Comparison of ENCODE assay signal across 8 cellular contexts in genomic region chr7:128361463-128362441, GRCh38. TPM values are rescaled to one million over a fixed set of nuclear protein-coding genes. Genes with fewer than 3 reads are reported as not detected.
DNase-seq lines count a peak whose midpoint lies in the region; ATAC-seq and TF ChIP-seq lines count a peak whose summit lies in the region.

PRRT4 (minus strand) TSS chr7:128361690.

- no peaks in the 10 kb centered on the region for H3K36me3 Mint-ChIP-seq in CD8-positive, alpha-beta T cell

- peak; percentile 71 for ATAC-seq in CD8-positive, alpha-beta T cell
- ATAC-seq in GM18505 (IDR thresholded peaks at IDR 0.05; ENCODE audit: unreplicated experiment), result no peak

- TF ChIP-seq CTCF in CD8-positive, alpha-beta T cell (IDR thresholded peaks at IDR 0.05), result no peak
- no peak for TF ChIP-seq CTCF in HL-60 (IDR thresholded peaks at IDR 0.05; ENCODE audit: insufficient read depth, low read length)
- no peak for TF ChIP-seq CTCF in brain microvascular endothelial cell (IDR thresholded peaks at IDR 0.05; ENCODE audit: low read depth, low read length, missing control alignments)
- no peak for TF ChIP-seq CTCF in spleen (IDR thresholded peaks at IDR 0.05 in 8 of 11, conservative IDR thresholded peaks at IDR 0.05 in 3 of 11)

- H3K4me1 Mint-ChIP-seq in CD8-positive, alpha-beta T cell (ENCODE audit: low read depth), result peaks cover 14% of the 10 kb centered on the region

- no peaks in the 10 kb centered on the region for H3K9me3 Mint-ChIP-seq in CD8-positive, alpha-beta T cell

- TF ChIP-seq POLR2A in spleen (IDR thresholded peaks at IDR 0.05) (no peak), GM18505 (IDR thresholded peaks at IDR 0.05; ENCODE audit: borderline replicate concordance, extremely low read depth, insufficient read depth, insufficient read length) (no peak)

- H3K4me3 ChIP-seq in CD8-positive, alpha-beta T cell (ENCODE audit: low read depth, low read length), result peak within 1 kb of the TSS; percentile 47
- H3K4me3 ChIP-seq in HL-60 (replicated peaks; ENCODE audit: insufficient read depth, low read length) (peak within 1 kb of the TSS; percentile 63), brain microvascular endothelial cell (ENCODE audit: low read depth, low read length) (peak within 1 kb of the TSS; percentile 41), spleen (peak within 1 kb of the TSS; percentile 33 to 79 (median 52))

- H3K4me1 ChIP-seq in CD8-positive, alpha-beta T cell (ENCODE audit: insufficient read depth, low read length), result peaks cover 13% of the 10 kb centered on the region
- H3K4me1 ChIP-seq in spleen, result peaks cover 3 to 51% (median 19%) of the 10 kb centered on the region in 6 donors

- in situ Hi-C loops in brain microvascular endothelial cell (cut with HindIII; ENCODE audit: low pct_ligation_motif_present, low sequenced_read_pairs), result no loop called here

- H3K27ac ChIP-seq in CD8-positive, alpha-beta T cell (ENCODE audit: low read depth, low read length), result no peak within 1 kb of the TSS
- H3K27ac ChIP-seq in HL-60 (replicated peaks), result peak within 1 kb of the TSS; percentile 92
- no peak within 1 kb of the TSS for H3K27ac ChIP-seq in brain microvascular endothelial cell
- H3K27ac ChIP-seq in spleen, result peak within 1 kb of the TSS in 3 of 8 donors; percentile 5 to 59 (median 37)

- 1 to 2% (median 2%) methylated on average over 35 to 84 of the region's 84 CpGs for WGBS in spleen, 5 donors

- peak in 5 of 7 experiments; percentile 14 to 68 (median 43) for DNase-seq in CD8-positive, alpha-beta T cell
- DNase-seq in HL-60 (ENCODE audit: low read depth in 1 of 2, low spot score in 1 of 2), result peak; percentile 85 to 91
- DNase-seq in SW480 (ENCODE audit: low spot score), result peak; percentile 52
- no peak for DNase-seq in brain microvascular endothelial cell
- DNase-seq in iPS-NIHi7 (ENCODE audit: extremely low spot score), result peak; percentile 74
- peak; percentile 87 for DNase-seq in spleen
- no peak for DNase-seq in OCI-M2 (lab: John Stamatoyannopoulos, UW; ENCODE audit: unreplicated experiment)

- CTCF ChIA-PET in CD8-positive, alpha-beta T cell (lab: Charles Lee), result interaction anchor here (1.0 kb wide), 1 partner anchor 9 kb away, joined by 3 read pairs; no protein-coding TSS in a partner anchor

- intact Hi-C loops in CD8-positive, alpha-beta T cell (cut with DNase I, micrococcal nuclease), result loop anchor here in 1 of 2 experiments (2.0 kb wide), 1 partner anchor 19 kb away; the partner anchor contains the start of gene RBM28
- intact Hi-C loops in spleen (cut with DNase I; ENCODE audit: low total_unique reads), result no loop called here

- peaks cover 51% of the 10 kb centered on the region for H3K27me3 Mint-ChIP-seq in CD8-positive, alpha-beta T cell (ENCODE audit: low read depth)

- H3K27me3 ChIP-seq in CD8-positive, alpha-beta T cell (ENCODE audit: insufficient read depth, low read length), result no peaks in the 10 kb centered on the region
- H3K27me3 ChIP-seq in HL-60 (ENCODE audit: insufficient read depth, poor library complexity, severe bottlenecking) (no peaks in the 10 kb centered on the region), brain microvascular endothelial cell (replicated peaks) (peaks cover 70% of the 10 kb centered on the region), spleen (replicated peaks in 1 of 7) (peaks cover 0 to 79% (median 19%) of the 10 kb centered on the region in 7 donors)

- no peak within 1 kb of the TSS for H3K27ac Mint-ChIP-seq in CD8-positive, alpha-beta T cell

- no peaks in the 10 kb centered on the region for H3K9me3 ChIP-seq in CD8-positive, alpha-beta T cell (ENCODE audit: low read length)
- no peaks in the 10 kb centered on the region for H3K9me3 ChIP-seq in spleen

- H3K4me3 Mint-ChIP-seq in CD8-positive, alpha-beta T cell, result peak within 1 kb of the TSS; percentile 86

- POLR2A ChIA-PET in CD8-positive, alpha-beta T cell (lab: Charles Lee), result interaction anchor here (0.6 kb wide), 1 partner anchor 633 kb away, joined by 4 read pairs; no protein-coding TSS in a partner anchor

- no peaks in the 10 kb centered on the region for H3K36me3 ChIP-seq in CD8-positive, alpha-beta T cell (ENCODE audit: insufficient read depth, low read length)
- H3K36me3 ChIP-seq in brain microvascular endothelial cell (replicated peaks) (no peaks in the 10 kb centered on the region), spleen (no peaks in the 10 kb centered on the region)

RNA-seq across cellular contexts. Expression of gene PRRT4, which starts in this region (rescaled TPM):
- under 1 TPM in 1 of 2 experiments, not detected in 1; 0.28 TPM for total RNA-seq in CD8-positive, alpha-beta T cell
- 1 to 10 TPM in 3 of 7 donors, under 1 TPM in 3, not detected in 1; 0.38 to 5.4 (median 0.93) TPM for total RNA-seq in spleen
- under 1 TPM; 0.14 to 0.45 (median 0.28) TPM for polyA plus RNA-seq in spleen

Comparison
In these comparisons a context has a peak if more than half of its experiments do, and no peak if none do; other contexts are left out.
1. Peak in DNase-seq, ATAC-seq and H3K4me3 ChIP-seq in CD8-positive, alpha-beta T cell; RNA of the gene not detected or under 1 TPM.
2. DNase-seq: peak in HL-60 (2 of 2), SW480 (single experiment), iPS-NIHi7 (single experiment) and spleen (single experiment); none in brain microvascular endothelial cell (single experiment) and OCI-M2 (single experiment).
3. Peak in every context shown above with its lines, with median percentiles within 50 percentile points of each other: H3K4me3 ChIP-seq.